ENCODE assay signal across 37 cellular contexts in the genomic region with DNA sequence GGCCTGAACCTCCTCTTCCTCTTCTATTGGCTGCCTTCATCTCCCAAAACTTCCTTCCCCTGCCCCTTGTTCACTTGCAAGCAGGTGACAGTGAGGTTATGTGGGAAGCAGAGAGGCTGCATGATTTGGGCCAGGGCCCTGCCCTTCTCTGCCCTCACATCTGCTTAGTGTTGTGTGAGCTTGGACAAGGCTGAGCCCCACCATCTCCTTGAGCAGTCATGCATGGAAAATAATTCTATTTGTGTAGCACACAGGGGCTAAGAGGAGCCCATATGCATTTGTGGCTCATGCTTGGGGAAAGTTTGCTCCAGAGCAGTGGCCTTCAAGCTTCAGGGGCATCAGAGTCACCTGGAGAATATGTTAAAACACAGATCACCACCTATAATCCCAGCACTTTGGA.
"Had no signal": no experiment of that assay in that cellular context is flagged by ENCODE, and none has a peak within 500 bp of the region (broad histone marks: within the 10 kb centered on the region; RNA-seq: fewer than 3 reads in every experiment).

No MANE protein-coding gene starts in this region.

- ATAC-seq: activated naive CD4-positive, alpha-beta T cell treated with anti-CD3 and anti-CD28 coated beads, Interleukin-2, amount 50 U/mL, for 72 hours; activated T-cell treated with anti-CD3 and anti-CD28 coated beads, Interleukin-2, amount 50 U/mL, for 4 hours; body of pancreas; PC-3; SK-N-SH treated with all-trans-retinoic acid at 6 μM for 48 hours; T-cell had no signal

- H3K9me3 ChIP-seq: adrenal gland, body of pancreas, MG63, Peyer's patch, SJSA1 had no signal

- H3K27me3 ChIP-seq: adrenal gland, body of pancreas, Peyer's patch had no signal

- H3K27ac ChIP-seq: adrenal gland, body of pancreas, Peyer's patch, SJSA1, VCaP had no signal

- DNase-seq: activated B cell treated with CpG ODN at 0.5 μM for 24 hours; activated CD4-positive, alpha-beta memory T cell treated with anti-CD3 and anti-CD28 coated beads for 36 hours; activated CD4-positive, alpha-beta T cell treated with anti-CD3 and anti-CD28 coated beads for 4 hours; activated CD4-positive, alpha-beta T cell treated with anti-CD3 and anti-CD28 coated beads, Interleukin-2, amount 50 U/mL, for 1 hour; activated CD4-positive, CD25-positive, alpha-beta regulatory T cell treated with anti-CD3 and anti-CD28 coated beads, Interleukin-2, amount 50 U/mL, for 72 hours; activated CD8-positive, alpha-beta memory T cell treated with anti-CD3 and anti-CD28 coated beads, Interleukin-2, amount 50 U/mL, for 4 hours; activated gamma-delta T cell treated with Interleukin-2 at 50 U/mL for 16 hours; activated naive CD4-positive, alpha-beta T cell treated with anti-CD3 and anti-CD28 coated beads for 36 hours; activated T-cell treated with anti-CD3 and anti-CD28 coated beads for 4 hours; activated T-cell treated with anti-CD3 and anti-CD28 coated beads, Interleukin-2, amount 50 U/mL, for 4 hours; adrenal gland; body of pancreas; central memory CD4-positive, alpha-beta T cell; Kasumi-1; MG63; MV-4-11; NCI-H1092 treated with DMSO at 0.1 percent for 48 hours; NCI-H1417; NCI-H146; NCI-H187; NCI-H2029 treated with DMSO at 0.1 percent for 48 hours; NCI-H2107; NCI-H2171 treated with DMSO at 0.1 percent for 48 hours; NCI-H2227 treated with DMSO at 0.1 percent for 48 hours; NCI-H446 treated with DMSO at 0.1 percent for 48 hours; NCI-H524; PC-3; Peyer's patch; RPMI8226; SHP77 treated with DMSO at 0.1 percent for 48 hours; T-cell; T-helper 2 cell; T-helper 9 cell had no signal

- H3K4me3 ChIP-seq: adrenal gland, body of pancreas, MG63, Peyer's patch, SJSA1 had no signal

- H3K4me1 ChIP-seq: Peyer's patch had no signal

- H3K36me3 ChIP-seq: adrenal gland, MG63, Peyer's patch, SJSA1 had no signal
